Comparison of ENCODE assay signal across 1 cellular context in genomic region chr1:159916240-159917051, GRCh38.
TF ChIP-seq lines count a peak whose summit lies in the region.

No MANE protein-coding gene starts in this region.

TF ChIP-seq in HEK293, 187 proteins besides CTCF, POLR2A, EP300 and RAD21 (continued from another document and continues in another):
- TF ChIP-seq ZNF513 (tag by site-specific recombination; IDR thresholded peaks at IDR 0.05) (0 out of 2 replicates have a peak, but pooled peaks have one; percentile 48), ZFP3 (tag by site-specific recombination; IDR thresholded peaks at IDR 0.05; ENCODE audit: low read depth) (no peak), ZNF473 (tag by site-specific recombination; IDR thresholded peaks at IDR 0.05) (no peak), ZNF311 (tag by site-specific recombination; IDR thresholded peaks at IDR 0.05; ENCODE audit: borderline replicate concordance) (no peak), HOXD13 (CRISPR knock-in tag; IDR thresholded peaks at IDR 0.05; ENCODE audit: borderline replicate concordance) (peak; percentile 52; the same call in 1 of the 2 replicates), ZNF488 (tag by site-specific recombination; IDR thresholded peaks at IDR 0.05) (peak; percentile 47; the same call in 1 of the 2 replicates), HOXC10 (CRISPR knock-in tag; IDR thresholded peaks at IDR 0.05) (no peak), ZNF433 (tag by site-specific recombination; IDR thresholded peaks at IDR 0.05; ENCODE audit: low read depth) (no peak), ZSCAN30 (tag by site-specific recombination; IDR thresholded peaks at IDR 0.05) (peak; percentile 89; the same call in 1 of the 2 replicates), ZNF561 (tag by site-specific recombination; IDR thresholded peaks at IDR 0.05; ENCODE audit: borderline replicate concordance) (peak; percentile 97), ZNF335 (tag by site-specific recombination; conservative IDR thresholded peaks at IDR 0.05) (peak; percentile 34; the same call in 1 of the 2 replicates), ZNF830 (tag by site-specific recombination; IDR thresholded peaks at IDR 0.05; ENCODE audit: low read depth) (no peak), ZBTB44 (tag by site-specific recombination; IDR thresholded peaks at IDR 0.05) (peak; percentile 95), ZNF560 (tag by site-specific recombination; IDR thresholded peaks at IDR 0.05; ENCODE audit: borderline replicate concordance) (no peak), BCL11A (tag by site-specific recombination; IDR thresholded peaks at IDR 0.05; ENCODE audit: low read depth) (peak; percentile 90), BCL11B (tag by site-specific recombination; IDR thresholded peaks at IDR 0.05; ENCODE audit: low read depth) (peak; percentile 94), ZNF654 (tag by site-specific recombination; IDR thresholded peaks at IDR 0.05; ENCODE audit: low read depth) (peak; percentile 17; the same call in 1 of the 2 replicates), ZNF571 (tag by site-specific recombination; IDR thresholded peaks at IDR 0.05) (no peak), ZNF146 (tag by site-specific recombination; IDR thresholded peaks at IDR 0.05) (peak; percentile 80), ZXDB (tag by site-specific recombination; IDR thresholded peaks at IDR 0.05) (peak; percentile 99), ZNF24 (tag by site-specific recombination; IDR thresholded peaks at IDR 0.05) (peak; percentile 99), AEBP2 (tag by site-specific recombination; IDR thresholded peaks at IDR 0.05; ENCODE audit: borderline replicate concordance) (no peak), ZNF114 (tag by site-specific recombination; IDR thresholded peaks at IDR 0.05) (no peak), ZNF580 (tag by site-specific recombination; IDR thresholded peaks at IDR 0.05) (peak; percentile 87), ZSCAN5A (tag by site-specific recombination; IDR thresholded peaks at IDR 0.05) (peak; percentile 52; the same call in 1 of the 2 replicates), ZSCAN4 (tag by site-specific recombination; IDR thresholded peaks at IDR 0.05) (peak; percentile 71), FEZF1 (tag by site-specific recombination; IDR thresholded peaks at IDR 0.05) (peak; percentile 96), HIC1 (tag by site-specific recombination; IDR thresholded peaks at IDR 0.05) (peak; percentile 98), ZNF10 (tag by site-specific recombination; IDR thresholded peaks at IDR 0.05) (peak; percentile 84), ZNF394 (tag by site-specific recombination; IDR thresholded peaks at IDR 0.05; ENCODE audit: borderline replicate concordance) (peak; percentile 85; the same call in 1 of the 2 replicates), ZBTB8A (tag by site-specific recombination; IDR thresholded peaks at IDR 0.05) (peak; percentile 67), ZSCAN16 (tag by site-specific recombination; IDR thresholded peaks at IDR 0.05) (no peak), ZBTB21 (tag by site-specific recombination; IDR thresholded peaks at IDR 0.05) (peak; percentile 93), ZNF426 (tag by site-specific recombination; IDR thresholded peaks at IDR 0.05) (no peak), ATF2 (tag by site-specific recombination; IDR thresholded peaks at IDR 0.05; ENCODE audit: low read depth) (peak; percentile 95), ZBTB48 (tag by site-specific recombination; IDR thresholded peaks at IDR 0.05) (no peak), ZBTB11 (tag by site-specific recombination; conservative IDR thresholded peaks at IDR 0.05; ENCODE audit: low read depth) (no peak), ZNF76 (tag by site-specific recombination; IDR thresholded peaks at IDR 0.05; ENCODE audit: borderline replicate concordance, low read depth) (peak; percentile 70), ZNF623 (tag by site-specific recombination; IDR thresholded peaks at IDR 0.05) (0 out of 2 replicates have a peak, but pooled peaks have one; percentile 38), GFI1B (tag by site-specific recombination; IDR thresholded peaks at IDR 0.05) (peak; percentile 90), ZNF398 (tag by site-specific recombination; IDR thresholded peaks at IDR 0.05) (peak; percentile 66; the same call in 1 of the 2 replicates), ZNF658 (tag by site-specific recombination; IDR thresholded peaks at IDR 0.05) (no peak), ZNF701 (tag by site-specific recombination; IDR thresholded peaks at IDR 0.05) (no peak), ZNF132 (tag by site-specific recombination; IDR thresholded peaks at IDR 0.05; ENCODE audit: borderline replicate concordance) (no peak), KLF1 (tag by site-specific recombination; IDR thresholded peaks at IDR 0.05) (peak; percentile 80), ZNF274 (IDR thresholded peaks at IDR 0.05; ENCODE audit: low read length) (no peak), ZNF274 (tag by site-specific recombination; IDR thresholded peaks at IDR 0.05; ENCODE audit: borderline replicate concordance) (no peak), GLIS2 (tag by site-specific recombination; IDR thresholded peaks at IDR 0.05) (peak; percentile 62)
